In the genomic region with DNA sequence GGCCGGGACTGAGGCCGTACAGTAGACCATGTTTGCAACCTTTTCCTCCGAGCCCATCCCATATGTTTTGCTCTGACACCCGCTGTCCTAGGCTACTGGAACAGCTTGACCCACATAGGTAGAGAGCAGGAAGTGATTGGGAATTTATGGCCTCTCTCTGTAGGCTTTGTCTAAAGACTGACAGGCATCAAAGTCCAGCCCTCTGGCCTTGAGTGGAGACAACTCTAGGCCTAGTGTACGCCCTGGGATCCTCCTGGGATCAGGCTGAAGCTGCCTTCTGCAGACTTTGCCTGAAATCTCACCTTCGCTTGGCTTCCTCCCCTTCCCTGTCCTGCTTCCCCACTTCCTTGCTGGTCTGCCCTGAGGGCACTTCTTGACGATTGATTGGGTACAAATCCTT, we compare ENCODE assay signal across 21 cellular contexts. TPM values are rescaled to one million over a fixed set of nuclear protein-coding genes. Genes with fewer than 3 reads are reported as not detected.
DNase-seq lines count a peak whose midpoint lies in the region; ATAC-seq, FAIRE-seq and TF ChIP-seq lines count a peak whose summit lies in the region.
"Had no signal": no experiment of that assay in that cellular context is flagged by ENCODE, and none has a peak within 500 bp of the region (broad histone marks: within the 10 kb centered on the region; RNA-seq: fewer than 3 reads in every experiment).

No MANE protein-coding gene starts in this region.

- H3K4me2 ChIP-seq in hepatocyte, result no peak overlapping the region

- no peak overlapping the region for H2AFZ ChIP-seq in hepatocyte

- H3K79me2 ChIP-seq in hepatocyte, result peaks cover 3% of the 10 kb centered on the region

- no peaks in the 10 kb centered on the region for H3K9me2 ChIP-seq in hepatocyte (replicated peaks; ENCODE audit: insufficient read depth)

- H3K27ac ChIP-seq in RWPE1 (peak overlapping the region; percentile 16), hepatocyte (peak overlapping the region; percentile 67), small intestine (ENCODE audit: low read depth in 1 of 2, low read length in 1 of 2) (no peak overlapping the region)
- H3K27ac ChIP-seq: 22Rv1, HL-60 had no signal

- H3K27me3 ChIP-seq in hepatocyte (no peaks in the 10 kb centered on the region), small intestine (ENCODE audit: control insufficient read depth in 2 of 2, insufficient read depth in 2 of 2, low read length in 2 of 2) (no peaks in the 10 kb centered on the region)

- CTCF ChIA-PET in RWPE1 (lab: Yijun Ruan, JAX), result interaction anchor here (0.7 kb wide), 1 partner anchor 67 kb away, joined by 3 read pairs; no protein-coding TSS in a partner anchor

- FAIRE-seq in small intestine (lab: Jason Lieb, UNC), result no peak
- FAIRE-seq: D721Med, H54, HTR-8/SVneo had no signal

- H3K36me3 ChIP-seq in hepatocyte (replicated peaks; ENCODE audit: insufficient read depth, low read depth) (no peaks in the 10 kb centered on the region), small intestine (ENCODE audit: control insufficient read depth in 2 of 2, insufficient read depth in 2 of 2, low read length in 2 of 2) (no peaks in the 10 kb centered on the region)

- no peak for ATAC-seq in HG02870 (IDR thresholded peaks at IDR 0.05; ENCODE audit: unreplicated experiment)
- ATAC-seq: T-cell had no signal

- POLR2A ChIA-PET in RWPE1 (lab: Yijun Ruan, JAX; ENCODE audit: low non-redundant PET), result no interaction called here

- no peak for TF ChIP-seq CTCF in RWPE1 (conservative IDR thresholded peaks at IDR 0.05; ENCODE audit: low read depth)
- TF ChIP-seq CTCF in hepatocyte (IDR thresholded peaks at IDR 0.05; ENCODE audit: poor library complexity), result no peak

- 64% methylated on average over 7 of the region's 7 CpGs for WGBS in hepatocyte (ENCODE audit: low lambda C conversion rate, missing lambda C conversion rate)
- whole genome bisulfite sequencing in small intestine, 3 donors, result 26 to 67% (median 46%) methylated on average over 7 of the region's 7 CpGs

- no peaks in the 10 kb centered on the region for H4K20me1 ChIP-seq in hepatocyte (ENCODE audit: insufficient read depth, poor library complexity, severe bottlenecking)

- peaks cover 8% of the 10 kb centered on the region for H3K4me1 ChIP-seq in hepatocyte (ENCODE audit: insufficient read depth)
- H3K4me1 ChIP-seq in small intestine (ENCODE audit: control insufficient read depth in 2 of 2, insufficient read depth in 1 of 2, low read depth in 1 of 2, low read length in 1 of 2), result no peaks in the 10 kb centered on the region

- DNase-seq in DMS153 (lab: John Stamatoyannopoulos, UW), result peak; percentile 35
- no peak for DNase-seq in DMS153 treated with DMSO at 0.1 percent for 48 hours (lab: John Stamatoyannopoulos, UW; ENCODE audit: unreplicated experiment)
- DNase-seq in RWPE1 (ENCODE audit: low spot score), result no peak
- DNase-seq in hepatocyte (ENCODE audit: low spot score), result peak; percentile 54
- peak; percentile 83 for DNase-seq in small intestine
- DNase-seq in NCI-H2029 treated with DMSO at 0.1 percent for 48 hours (lab: John Stamatoyannopoulos, UW), result no peak
- no peak for DNase-seq in stimulated activated CD4-positive, alpha-beta T cell treated with anti-CD3 and anti-CD28 coated beads, Interleukin-4, amount 100 ng/mL, for 1 hour
- DNase-seq: CD4-positive, CD25-positive, alpha-beta regulatory T cell; HFFc6; KG1; NCI-H1048; NCI-H146; NCI-H2227 treated with DMSO at 0.1 percent for 48 hours; NCI-H524; T-cell had no signal

- H3K9me3 ChIP-seq in hepatocyte (ENCODE audit: low read depth), result no peaks in the 10 kb centered on the region
- no peaks in the 10 kb centered on the region for H3K9me3 ChIP-seq in small intestine (ENCODE audit: control insufficient read depth, low read depth)

- H3K4me3 ChIP-seq in hepatocyte, result no peak overlapping the region
- no peak overlapping the region for H3K4me3 ChIP-seq in small intestine (ENCODE audit: low read depth in 1 of 2, low read length in 2 of 2)

RNA-seq across cellular contexts. Expression of a gene that starts 13.6 kb away (rescaled TPM):
- total RNA-seq in hepatocyte, result 12.9 and 13.8 TPM in 2 replicates
- polyA plus RNA-seq in hepatocyte (4.5 and 6.6 TPM in 2 replicates), small intestine (10 to 100 TPM in 1 of 3 donors, 1 to 10 TPM in 2; 3.4 to 22.0 (median 8.9) TPM)

Comparison
In these comparisons a context has a peak if more than half of its experiments do, and no peak if none do; other contexts are left out.
1. DNase-seq: peak in DMS153 (single experiment), hepatocyte (single experiment) and small intestine (single experiment); none in DMS153 treated with DMSO at 0.1 percent for 48 hours (single experiment), RWPE1 (single experiment), NCI-H2029 treated with DMSO at 0.1 percent for 48 hours (single experiment) and stimulated activated CD4-positive, alpha-beta T cell treated with anti-CD3 and anti-CD28 coated beads, Interleukin-4, amount 100 ng/mL, for 1 hour (single experiment).
2. H3K27ac ChIP-seq: peak in RWPE1 (single experiment) and hepatocyte (single experiment); none in small intestine (0 of 2).